16 cellular contexts compared by ENCODE assay signal in the genomic region with DNA sequence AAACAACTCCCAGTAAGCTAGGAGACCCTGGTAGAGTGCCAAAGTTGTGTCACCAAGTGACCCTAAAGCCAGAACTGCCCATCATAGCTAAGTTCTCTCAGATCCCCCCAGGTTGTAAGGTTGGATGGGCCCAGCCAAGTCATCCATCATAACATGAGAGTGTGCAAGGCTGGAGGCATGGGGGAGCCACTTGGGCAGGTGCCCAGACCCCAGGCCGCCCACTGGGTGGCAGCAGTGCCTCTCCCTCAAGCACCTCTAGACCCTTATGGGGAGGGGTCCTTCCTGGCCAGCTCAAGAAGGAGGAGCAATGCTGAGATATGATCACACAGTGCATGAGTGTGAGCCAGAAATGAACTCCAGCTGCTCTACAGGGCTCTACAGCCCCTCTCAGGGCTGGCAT.
DNase-seq lines count a peak whose midpoint lies in the region; ATAC-seq and TF ChIP-seq lines count a peak whose summit lies in the region.
"Had no signal": no experiment of that assay in that cellular context is flagged by ENCODE, and none has a peak within 500 bp of the region (broad histone marks: within the 10 kb centered on the region; RNA-seq: fewer than 3 reads in every experiment).

No MANE protein-coding gene starts in this region.

- H3K9me3 ChIP-seq in Caco-2 (no peaks in the 10 kb centered on the region), adrenal gland (replicated peaks in 1 of 3) (no peaks in the 10 kb centered on the region)
- H3K9me3 ChIP-seq: left lung had no signal

- H3K4me1 ChIP-seq in Caco-2 (no peaks in the 10 kb centered on the region), adrenal gland (replicated peaks in 1 of 2) (no peaks in the 10 kb centered on the region)
- H3K4me1 ChIP-seq: left lung had no signal

- H3K27me3 ChIP-seq in Caco-2 (replicated peaks; ENCODE audit: control insufficient read depth, insufficient read depth, low read length) (no peaks in the 10 kb centered on the region), adrenal gland (no peaks in the 10 kb centered on the region)
- H3K27me3 ChIP-seq: left lung had no signal

- CTCF ChIA-PET in Caco-2 (lab: Charles Lee) = interaction anchor here (1.0 kb wide), 1 partner anchor 38 kb away, joined by 4 read pairs; no protein-coding TSS in a partner anchor

- H3K4me3 Mint-ChIP-seq in Caco-2 (ENCODE audit: unreplicated experiment) = no peak overlapping the region
- H3K4me3 Mint-ChIP-seq: activated naive CD8-positive, alpha-beta T cell; CD8-positive, alpha-beta T cell; T-helper 1 cell treated with Interleukin-12 subunit alpha and Interleukin-12 subunit beta and Interleukin-4 antibody, amounts not matched to agents 30 μg/mL and 1 μg/mL, for 36 hours had no signal

- no peaks in the 10 kb centered on the region for H3K36me3 ChIP-seq in Caco-2 (ENCODE audit: control insufficient read depth, insufficient read depth, low read length)
- no peaks in the 10 kb centered on the region for H3K36me3 ChIP-seq in adrenal gland (replicated peaks in 1 of 2)
- H3K36me3 ChIP-seq: left lung had no signal

- no TSS peak for BruUV-seq in Caco-2 (replicated peaks; lab: Mats Ljungman, UMichigan)

- H3K9me3 Mint-ChIP-seq in Caco-2 (ENCODE audit: unreplicated experiment) = no peaks in the 10 kb centered on the region
- H3K9me3 Mint-ChIP-seq: CD8-positive, alpha-beta T cell; T-helper 1 cell treated with Interleukin-12 subunit alpha and Interleukin-12 subunit beta and Interleukin-4 antibody, amounts not matched to agents 30 μg/mL and 1 μg/mL, for 36 hours had no signal

- no peaks in the 10 kb centered on the region for H3K4me1 Mint-ChIP-seq in Caco-2 (ENCODE audit: low read depth, unreplicated experiment)

- H3K4me3 ChIP-seq in Caco-2 (ENCODE audit: low read depth, low read length) (no peak overlapping the region), GM12875 (ENCODE audit: low read depth, low read length) (no peak overlapping the region), adrenal gland (no peak overlapping the region)
- H3K4me3 ChIP-seq: left lung had no signal

- no peak overlapping the region for H3K27ac ChIP-seq in adrenal gland
- H3K27ac ChIP-seq: HL-60, left lung had no signal

- WGBS in adrenal gland, 4 donors = 54 to 80% (median 70%) methylated on average over 1 of the region's 1 CpG; no CpG with 5 or more reads in 1 of the 4 donors

- no peaks in the 10 kb centered on the region for H3K36me3 Mint-ChIP-seq in Caco-2 (ENCODE audit: insufficient read depth, unreplicated experiment)
- H3K36me3 Mint-ChIP-seq: activated naive CD8-positive, alpha-beta T cell; CD8-positive, alpha-beta T cell had no signal

- intact Hi-C loops in Caco-2 (cut with micrococcal nuclease; ENCODE audit: unreplicated experiment) = loop anchor here (1.0 kb wide), 1 partner anchor 38 kb away; no protein-coding TSS in a partner anchor
- intact Hi-C loops in adrenal gland (cut with DNase I) = no loop called here

- no peak overlapping the region for H3K27ac Mint-ChIP-seq in Caco-2 (ENCODE audit: unreplicated experiment)
- H3K27ac Mint-ChIP-seq: activated naive CD8-positive, alpha-beta T cell; CD8-positive, alpha-beta T cell; T-helper 1 cell treated with Interleukin-12 subunit alpha and Interleukin-12 subunit beta and Interleukin-4 antibody, amounts not matched to agents 30 μg/mL and 1 μg/mL, for 36 hours had no signal

- POLR2A ChIA-PET in Caco-2 (lab: Charles Lee) = no interaction called here

- no peak for ATAC-seq in GM18505 (IDR thresholded peaks at IDR 0.05; ENCODE audit: unreplicated experiment)
- ATAC-seq in GM18519 (IDR thresholded peaks at IDR 0.05; ENCODE audit: low FRiP score, unreplicated experiment) = no peak
- ATAC-seq: CD8-positive, alpha-beta T cell; left lung had no signal

- H3K27me3 Mint-ChIP-seq in Caco-2 (ENCODE audit: insufficient read depth, unreplicated experiment) = no peaks in the 10 kb centered on the region

- peak in 1 of 2 experiments; percentile 31 for DNase-seq in Caco-2
- DNase-seq in RPMI8226 = peak; percentile 28
- DNase-seq in iPS-NIHi7 (ENCODE audit: extremely low spot score) = peak; percentile 87
- DNase-seq in adrenal gland = no peak
- no peak for DNase-seq in activated CD8-positive, alpha-beta memory T cell treated with anti-CD3 and anti-CD28 coated beads, Interleukin-2, amount 50 U/mL, for 48 hours
- DNase-seq: CD8-positive, alpha-beta T cell; cortex of kidney; foreskin melanocyte; NCI-H1092 had no signal

- TF ChIP-seq POLR2A in GM18505 (IDR thresholded peaks at IDR 0.05; ENCODE audit: borderline replicate concordance, extremely low read depth, insufficient read depth, insufficient read length) (no peak), adrenal gland (IDR thresholded peaks at IDR 0.05) (no peak)

- TF ChIP-seq CTCF in Caco-2 (IDR thresholded peaks at IDR 0.05; ENCODE audit: insufficient read depth in 1 of 2, low read depth in 1 of 2, low read length in 1 of 2, severe bottlenecking in 1 of 2, unreplicated experiment in 1 of 2) (peak; percentile 19 to 48), GM12875 (IDR thresholded peaks at IDR 0.05; ENCODE audit: borderline replicate concordance, insufficient read depth, low read depth, low read length) (peak; percentile 47), adrenal gland (IDR thresholded peaks at IDR 0.05) (peak in 1 of 6 experiments; percentile 26)

Comparison
In these comparisons a context has a peak if more than half of its experiments do, and no peak if none do; other contexts are left out.
1. DNase-seq: peak in RPMI8226 (single experiment) and iPS-NIHi7 (single experiment); none in adrenal gland (0 of 7) and activated CD8-positive, alpha-beta memory T cell treated with anti-CD3 and anti-CD28 coated beads, Interleukin-2, amount 50 U/mL, for 48 hours (single experiment).